Comparison of ENCODE assay signal across 8 cellular contexts in the genomic region with DNA sequence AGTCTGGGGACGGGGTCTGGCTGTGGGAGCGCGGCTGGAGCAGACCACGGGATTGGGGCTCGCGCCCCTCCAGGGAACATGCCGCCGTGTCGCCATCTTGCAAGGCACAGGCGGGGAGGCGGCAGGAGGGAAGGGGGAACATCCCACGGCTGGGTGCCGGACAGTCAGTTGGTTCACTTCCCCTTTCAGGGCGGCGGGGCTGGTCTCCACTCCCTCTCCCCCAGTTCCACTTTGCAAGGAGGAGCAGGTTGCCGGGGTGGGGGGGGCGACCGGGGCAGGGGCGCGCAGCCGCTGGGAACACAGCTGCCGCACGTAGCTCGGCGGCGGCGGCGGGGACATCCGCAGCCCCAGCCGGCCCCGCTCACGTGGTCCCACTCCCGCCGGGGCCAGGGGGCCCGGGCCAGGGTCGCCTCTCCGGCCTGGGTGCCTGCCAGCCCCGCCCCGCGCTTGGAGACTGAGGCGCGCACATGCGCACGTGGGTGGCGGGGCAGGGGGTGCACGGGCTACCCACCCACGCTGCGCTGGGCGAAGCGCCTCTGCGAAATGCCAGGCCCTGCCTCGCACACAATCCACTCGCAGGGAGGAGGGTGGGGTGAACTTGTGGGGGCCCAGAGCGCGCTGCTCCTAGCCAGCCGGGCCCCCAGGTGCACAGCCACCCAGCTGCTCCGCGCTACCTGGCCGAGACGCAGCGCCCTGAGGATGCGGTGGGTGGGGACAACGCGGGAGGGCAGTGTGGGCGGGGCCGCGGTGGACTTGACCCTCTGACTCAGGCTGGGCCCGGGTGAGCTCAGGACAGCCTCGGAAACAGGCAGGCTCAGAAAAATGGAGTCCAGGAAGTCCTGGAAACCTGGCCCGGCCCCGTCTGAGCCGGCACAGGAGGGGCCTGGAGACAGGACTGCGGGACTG. TPM values are rescaled to one million over a fixed set of nuclear protein-coding genes. Genes with fewer than 3 reads are reported as not detected.
A peak's percentile ranks its signal among the peaks of the same experiment; 100 is the strongest.
DNase-seq lines count a peak whose midpoint lies in the region; ATAC-seq and TF ChIP-seq lines count a peak whose summit lies in the region.

No MANE protein-coding gene starts in this region.

- H3K9me3 ChIP-seq in mesodermal cell (ENCODE audit: control insufficient read depth, low read length) (no peaks in the 10 kb centered on the region), subcutaneous abdominal adipose tissue (ENCODE audit: control insufficient read depth in 5 of 5, low read length in 5 of 5) (no peaks in the 10 kb centered on the region)

- H3K27me3 Mint-ChIP-seq in activated CD4-positive, alpha-beta memory T cell treated with anti-CD3 and anti-CD28 coated beads for 36 hours, result no peaks in the 10 kb centered on the region

- peak overlapping the region; percentile 80 for H3K4me3 Mint-ChIP-seq in activated CD4-positive, alpha-beta memory T cell treated with anti-CD3 and anti-CD28 coated beads for 36 hours

- TF ChIP-seq CTCF in GM06990 (IDR thresholded peaks at IDR 0.05; ENCODE audit: insufficient read depth, low read length, poor library complexity, severe bottlenecking) (no peak), LNCaP clone FGC (IDR thresholded peaks at IDR 0.05; ENCODE audit: control insufficient read depth, extremely low read depth, insufficient read depth) (no peak)

- peak overlapping the region in 4 of 5 donors; percentile 26 to 73 (median 66) for H3K9ac ChIP-seq in subcutaneous abdominal adipose tissue (ENCODE audit: low read length in 5 of 5)

- WGBS in mesodermal cell (ENCODE audit: insufficient coverage in 2 of 2), 2 experiments, result 39 to 43% methylated on average over 48 of the region's 73 CpGs

- H3K27me3 ChIP-seq in GM06990 (replicated peaks; ENCODE audit: control insufficient read depth, insufficient read depth, low read length), result no peaks in the 10 kb centered on the region
- peaks cover 0 to 18% (median 10%) of the 10 kb centered on the region in 5 donors for H3K27me3 ChIP-seq in subcutaneous abdominal adipose tissue (ENCODE audit: control insufficient read depth in 5 of 5, insufficient read depth in 4 of 5, low read length in 5 of 5)

- peaks cover 4% of the 10 kb centered on the region for H3K36me3 Mint-ChIP-seq in activated CD4-positive, alpha-beta memory T cell treated with anti-CD3 and anti-CD28 coated beads for 36 hours

- POLR2A ChIA-PET in activated CD4-positive, alpha-beta memory T cell treated with anti-CD3 and anti-CD28 coated beads for 36 hours (lab: Charles Lee), result interaction anchor here (1.3 to 2.1 kb wide), 3 partner anchors 19 to 46 kb away, joined by 3 to 8 read pairs (median 3); no protein-coding TSS in a partner anchor

- ATAC-seq in HG02623 (IDR thresholded peaks at IDR 0.05; ENCODE audit: unreplicated experiment), result no peak
- no peak for ATAC-seq in HG03520 (IDR thresholded peaks at IDR 0.05; ENCODE audit: unreplicated experiment)

- intact Hi-C loops in activated CD4-positive, alpha-beta memory T cell treated with anti-CD3 and anti-CD28 coated beads for 36 hours (cut with micrococcal nuclease), result no loop called here

- H3K4me1 ChIP-seq in mesodermal cell (ENCODE audit: control insufficient read depth, insufficient read depth, low read length, poor library complexity, severe bottlenecking), result peaks cover 75% of the 10 kb centered on the region
- H3K4me1 ChIP-seq in subcutaneous abdominal adipose tissue (ENCODE audit: control insufficient read depth in 5 of 5, insufficient read depth in 5 of 5, low read length in 5 of 5), result peaks cover 0 to 86% (median 74%) of the 10 kb centered on the region in 5 donors

- CTCF ChIA-PET in activated CD4-positive, alpha-beta memory T cell treated with anti-CD3 and anti-CD28 coated beads for 36 hours (lab: Charles Lee), result interaction anchor here (1.4 to 3.3 kb wide), 4 partner anchors 18 to 41 kb away, joined by 5 to 13 read pairs (median 9); no protein-coding TSS in a partner anchor

- no peaks in the 10 kb centered on the region for H3K36me3 ChIP-seq in GM06990 (ENCODE audit: control insufficient read depth, insufficient read depth, low read length)
- peaks cover 16% of the 10 kb centered on the region for H3K36me3 ChIP-seq in mesodermal cell (ENCODE audit: control insufficient read depth, insufficient read depth, low read length)
- no peaks in the 10 kb centered on the region for H3K36me3 ChIP-seq in subcutaneous abdominal adipose tissue (ENCODE audit: control insufficient read depth in 5 of 5, insufficient read depth in 5 of 5, low read length in 5 of 5)

- H3K4me3 ChIP-seq in GM06990 (replicated peaks; ENCODE audit: low read depth, low read length) (peak overlapping the region; percentile 75), LNCaP clone FGC (ENCODE audit: low read depth, low read length) (peak overlapping the region; percentile 46), mesodermal cell (ENCODE audit: extremely low read depth, insufficient read depth, low read length, poor library complexity, severe bottlenecking) (peak overlapping the region; percentile 11), subcutaneous abdominal adipose tissue (ENCODE audit: low read depth in 1 of 5, low read length in 5 of 5) (peak overlapping the region in 4 of 5 donors; percentile 58 to 68 (median 62))

- H3K27ac ChIP-seq in epithelial cell of prostate (peak overlapping the region; percentile 90), mesodermal cell (ENCODE audit: low read depth, low read length, severe bottlenecking) (peak overlapping the region; percentile 10), subcutaneous abdominal adipose tissue (ENCODE audit: low read depth, low read length) (peak overlapping the region; percentile 65)

- no peaks in the 10 kb centered on the region for H3K9me3 Mint-ChIP-seq in activated CD4-positive, alpha-beta memory T cell treated with anti-CD3 and anti-CD28 coated beads for 36 hours

- DNase-seq in GM06990 (ENCODE audit: extremely low read depth, insufficient read length), result peak; percentile 80
- peak; percentile 63 for DNase-seq in LNCaP clone FGC (ENCODE audit: low read depth)
- peak; percentile 79 for DNase-seq in activated CD4-positive, alpha-beta memory T cell treated with anti-CD3 and anti-CD28 coated beads for 36 hours
- peak; percentile 18 for DNase-seq in epithelial cell of prostate (ENCODE audit: low read depth, low spot score)

- peak overlapping the region; percentile 91 for H3K27ac Mint-ChIP-seq in activated CD4-positive, alpha-beta memory T cell treated with anti-CD3 and anti-CD28 coated beads for 36 hours

- H3K4me1 Mint-ChIP-seq in activated CD4-positive, alpha-beta memory T cell treated with anti-CD3 and anti-CD28 coated beads for 36 hours (ENCODE audit: low read depth), result peaks cover 58% of the 10 kb centered on the region

RNA-seq across cellular contexts. Expression of a gene that starts 6.4 kb away (rescaled TPM):
- total RNA-seq in activated CD4-positive, alpha-beta memory T cell treated with anti-CD3 and anti-CD28 coated beads for 36 hours, result 10 to 100 TPM; 23.3 to 24.2 TPM
- polyA plus RNA-seq in mesodermal cell (2013, experiment 1 of 2), result 24.9 TPM
- polyA plus RNA-seq in mesodermal cell (2013, experiment 2 of 2), result 18.9 TPM

RNA-seq across cellular contexts. Expression of a gene that starts 8.7 kb away (rescaled TPM):
- 10 to 100 TPM; 41.9 to 45.3 TPM for total RNA-seq in activated CD4-positive, alpha-beta memory T cell treated with anti-CD3 and anti-CD28 coated beads for 36 hours
- polyA plus RNA-seq in mesodermal cell (2013, experiment 1 of 2), result 23.2 TPM
- 21.6 TPM for polyA plus RNA-seq in mesodermal cell (2013, experiment 2 of 2)

RNA-seq across cellular contexts. Expression of a gene that starts 28.3 kb away (rescaled TPM):
- 100 to 1,000 TPM; 108 to 110 TPM for total RNA-seq in activated CD4-positive, alpha-beta memory T cell treated with anti-CD3 and anti-CD28 coated beads for 36 hours
- polyA plus RNA-seq in mesodermal cell (2013, experiment 1 of 2), result 82.9 TPM
- polyA plus RNA-seq in mesodermal cell (2013, experiment 2 of 2), result 63.1 TPM

RNA-seq across cellular contexts. Expression of a gene that starts 44.9 kb away (rescaled TPM):
- 1 to 10 TPM; 9.6 to 10.0 TPM for total RNA-seq in activated CD4-positive, alpha-beta memory T cell treated with anti-CD3 and anti-CD28 coated beads for 36 hours
- polyA plus RNA-seq in mesodermal cell (2013, experiment 1 of 2), result 8.7 TPM
- 7.0 TPM for polyA plus RNA-seq in mesodermal cell (2013, experiment 2 of 2)

RNA-seq across cellular contexts. Expression of a gene that starts 48.2 kb away (rescaled TPM):
- total RNA-seq in activated CD4-positive, alpha-beta memory T cell treated with anti-CD3 and anti-CD28 coated beads for 36 hours, result 1 to 10 TPM; 5.7 to 5.8 TPM
- polyA plus RNA-seq in mesodermal cell (2013, experiment 1 of 2), result 2.6 TPM
- polyA plus RNA-seq in mesodermal cell (2013, experiment 2 of 2), result 2.7 TPM

Comparison
In these comparisons a context has a peak if more than half of its experiments do, and no peak if none do; other contexts are left out.
1. DNase-seq: peak in every context shown above with its lines; median percentile 80 in GM06990; 79 in activated CD4-positive, alpha-beta memory T cell treated with anti-CD3 and anti-CD28 coated beads for 36 hours; 63 in LNCaP clone FGC; 18 in epithelial cell of prostate.
2. H3K4me3 ChIP-seq: peak in every context shown above with its lines; median percentile 75 in GM06990; 62 in subcutaneous abdominal adipose tissue; 46 in LNCaP clone FGC; 11 in mesodermal cell.
3. H3K27ac ChIP-seq: peak in every context shown above with its lines; median percentile 90 in epithelial cell of prostate; 65 in subcutaneous abdominal adipose tissue; 10 in mesodermal cell.